9 cellular contexts compared by ENCODE assay signal in genomic region chr11:88886796-88887195, GRCh38.
DNase-seq lines count a peak whose midpoint lies in the region; ATAC-seq and TF ChIP-seq lines count a peak whose summit lies in the region.
"Had no signal": no experiment of that assay in that cellular context is flagged by ENCODE, and none has a peak within 500 bp of the region (broad histone marks: within the 10 kb centered on the region; RNA-seq: fewer than 3 reads in every experiment).

No MANE protein-coding gene starts in this region.

- H3K9me3 ChIP-seq in Karpas-422 (ENCODE audit: low read length) (no peaks in the 10 kb centered on the region), hepatocyte (ENCODE audit: low read depth) (no peaks in the 10 kb centered on the region)

- H3K79me2 ChIP-seq in Karpas-422 (ENCODE audit: low read length) = no peaks in the 10 kb centered on the region
- H3K79me2 ChIP-seq in hepatocyte = no peaks in the 10 kb centered on the region

- no peak overlapping the region for H3K27ac Mint-ChIP-seq in CD14-positive monocyte
- H3K27ac Mint-ChIP-seq: activated naive CD8-positive, alpha-beta T cell treated with anti-CD3 and anti-CD28 coated beads, Interleukin-2, amount 10 ng/mL, durations not matched to agents 7 days and 5 days had no signal

- 75% methylated on average over 3 of the region's 3 CpGs for WGBS in hepatocyte (ENCODE audit: low lambda C conversion rate, missing lambda C conversion rate)

- H3K4me3 Mint-ChIP-seq in CD14-positive monocyte = no peak overlapping the region
- H3K4me3 Mint-ChIP-seq: activated naive CD8-positive, alpha-beta T cell treated with anti-CD3 and anti-CD28 coated beads, Interleukin-2, amount 10 ng/mL, durations not matched to agents 7 days and 5 days had no signal

- H2AFZ ChIP-seq in Karpas-422 (ENCODE audit: low read length) (no peak overlapping the region), hepatocyte (no peak overlapping the region)

- H3K4me2 ChIP-seq in Karpas-422 (ENCODE audit: low read depth, low read length, poor library complexity, severe bottlenecking) = no peak overlapping the region
- no peak overlapping the region for H3K4me2 ChIP-seq in hepatocyte

- no peak overlapping the region for H3K9ac ChIP-seq in Karpas-422 (ENCODE audit: low read length)

- intact Hi-C loops in CD14-positive monocyte (cut with micrococcal nuclease) = no loop called here

- peak; percentile 36 for TF ChIP-seq CTCF in WI38 (IDR thresholded peaks at IDR 0.05; ENCODE audit: low read depth, low read length)
- peak; percentile 23 for TF ChIP-seq CTCF in hepatocyte (IDR thresholded peaks at IDR 0.05; ENCODE audit: poor library complexity)
- TF ChIP-seq CTCF in CD14-positive monocyte (IDR thresholded peaks at IDR 0.05) = no peak

- ATAC-seq in GM19372 (IDR thresholded peaks at IDR 0.05; ENCODE audit: low read depth, unreplicated experiment) = peak; percentile 69

- H4K20me1 ChIP-seq in Karpas-422 (ENCODE audit: insufficient read depth, low read depth, low read length) = no peaks in the 10 kb centered on the region
- H4K20me1 ChIP-seq in hepatocyte (ENCODE audit: insufficient read depth, poor library complexity, severe bottlenecking) = no peaks in the 10 kb centered on the region

- no peaks in the 10 kb centered on the region for H3K36me3 ChIP-seq in Karpas-422 (ENCODE audit: insufficient read depth, low read length)
- no peaks in the 10 kb centered on the region for H3K36me3 ChIP-seq in hepatocyte (replicated peaks; ENCODE audit: insufficient read depth, low read depth)

- H3K9me3 Mint-ChIP-seq in CD14-positive monocyte = peaks cover 6 to 34% (median 20%) of the 10 kb centered on the region in 7 donors

- H3K4me1 ChIP-seq in Karpas-422 (ENCODE audit: low read length) (no peaks in the 10 kb centered on the region), hepatocyte (ENCODE audit: insufficient read depth) (no peaks in the 10 kb centered on the region)

- no peaks in the 10 kb centered on the region for H3K4me1 Mint-ChIP-seq in CD14-positive monocyte
- H3K4me1 Mint-ChIP-seq: activated naive CD8-positive, alpha-beta T cell treated with anti-CD3 and anti-CD28 coated beads, Interleukin-2, amount 10 ng/mL, durations not matched to agents 7 days and 5 days had no signal

- H3K4me3 ChIP-seq in Karpas-422 (ENCODE audit: low read length) (no peak overlapping the region), WI38 (ENCODE audit: low read depth, low read length) (no peak overlapping the region), hepatocyte (no peak overlapping the region)

- no peaks in the 10 kb centered on the region for H3K36me3 Mint-ChIP-seq in CD14-positive monocyte

- H3K27ac ChIP-seq in Karpas-422 (ENCODE audit: low read length) (no peak overlapping the region), hepatocyte (no peak overlapping the region)

- no peaks in the 10 kb centered on the region for H3K9me2 ChIP-seq in Karpas-422 (replicated peaks; ENCODE audit: insufficient read depth, low read length)
- no peaks in the 10 kb centered on the region for H3K9me2 ChIP-seq in hepatocyte (replicated peaks; ENCODE audit: insufficient read depth)

- H3K27me3 ChIP-seq in Karpas-422 (ENCODE audit: low read length) (no peaks in the 10 kb centered on the region), hepatocyte (no peaks in the 10 kb centered on the region)

- DNase-seq in NCI-H1105 treated with DMSO at 0.1 percent for 48 hours (lab: John Stamatoyannopoulos, UW) = peak; percentile 6
- no peak for DNase-seq in NCI-H1105 (lab: John Stamatoyannopoulos, UW)
- peak; percentile 96 for DNase-seq in Karpas-422
- peak; percentile 21 for DNase-seq in hepatocyte (ENCODE audit: low spot score)
- DNase-seq in cerebellum (ENCODE audit: low spot score) = no peak
- no peak for DNase-seq in CD14-positive monocyte (ENCODE audit: low spot score)
- DNase-seq: activated naive CD8-positive, alpha-beta T cell treated with anti-CD3 and anti-CD28 coated beads, Interleukin-2, amount 10 ng/mL, durations not matched to agents 7 days and 5 days had no signal

- H3K27me3 Mint-ChIP-seq in CD14-positive monocyte (ENCODE audit: low read depth in 3 of 3) = no peaks in the 10 kb centered on the region
- H3K27me3 Mint-ChIP-seq: activated naive CD8-positive, alpha-beta T cell treated with anti-CD3 and anti-CD28 coated beads, Interleukin-2, amount 10 ng/mL, durations not matched to agents 7 days and 5 days had no signal

Comparison
In these comparisons a context has a peak if more than half of its experiments do, and no peak if none do; other contexts are left out.
1. DNase-seq: peak in NCI-H1105 treated with DMSO at 0.1 percent for 48 hours (single experiment), Karpas-422 (single experiment) and hepatocyte (single experiment); none in NCI-H1105 (single experiment), cerebellum (single experiment) and CD14-positive monocyte (single experiment).